In genomic region chr1:225462714-225463574, GRCh38 we compare ENCODE assay signal across 9 cellular contexts. TPM values are rescaled to one million over a fixed set of nuclear protein-coding genes. Genes with fewer than 3 reads are reported as not detected.
DNase-seq lines count a peak whose midpoint lies in the region; TF ChIP-seq lines count a peak whose summit lies in the region.
"Had no signal": no experiment of that assay in that cellular context is flagged by ENCODE, and none has a peak within 500 bp of the region (broad histone marks: within the 10 kb centered on the region; RNA-seq: fewer than 3 reads in every experiment).

No MANE protein-coding gene starts in this region.

- peak overlapping the region; percentile 88 for H3K4me2 ChIP-seq in neural cell (ENCODE audit: low read length)

- DNase-seq in NCI-H510A treated with DMSO at 0.1 percent for 48 hours (lab: John Stamatoyannopoulos, UW) (peak; percentile 52), NCI-H510A (lab: John Stamatoyannopoulos, UW) (no peak), NCI-H1436 treated with DMSO at 0.1 percent for 48 hours (lab: John Stamatoyannopoulos, UW) (peak; percentile 66), HEK293T (ENCODE audit: extremely low spot score) (no peak), T-helper 9 cell (no peak), T1000 (lab: John Stamatoyannopoulos, UW) (no peak)
- no peak for DNase-seq in activated T-helper 2 cell treated with anti-CD3 and anti-CD28 coated beads, Interferon-gamma antibody, Interleukin-2, Interleukin-4, amounts not matched to agents 10 μg/mL and 5 μg/mL and 100 μg/mL, durations not matched to agents 14 hours and 24 hours and 36 hours (ENCODE audit: low spot score)

- no peaks in the 10 kb centered on the region for H3K79me2 ChIP-seq in neural cell (replicated peaks; ENCODE audit: insufficient read depth, low read length)

- TF ChIP-seq CTCF in neural cell (IDR thresholded peaks at IDR 0.05; ENCODE audit: poor library complexity, severe bottlenecking), result no peak

- CTCF ChIA-PET in HEK293T (lab: Yijun Ruan, JAX), result interaction anchor here (1.5 kb wide), 1 partner anchor 12 kb away, joined by 6 read pairs; no protein-coding TSS in a partner anchor

- H3K4me3 ChIP-seq in neural cell (ENCODE audit: low read length), result peak overlapping the region; percentile 58
- H3K4me3 ChIP-seq: Peyer's patch had no signal

- intact Hi-C loops in activated T-helper 2 cell treated with anti-CD3 and anti-CD28 coated beads, Interferon-gamma antibody, Interleukin-2, Interleukin-4, amounts not matched to agents 10 μg/mL and 5 μg/mL and 100 μg/mL, durations not matched to agents 14 hours and 24 hours and 36 hours (cut with micrococcal nuclease), result no loop called here

- no peaks in the 10 kb centered on the region for H3K9me3 Mint-ChIP-seq in activated T-helper 2 cell treated with anti-CD3 and anti-CD28 coated beads, Interferon-gamma antibody, Interleukin-2, Interleukin-4, amounts not matched to agents 10 μg/mL and 5 μg/mL and 100 μg/mL, durations not matched to agents 14 hours and 24 hours and 36 hours

- no peaks in the 10 kb centered on the region for H4K20me1 ChIP-seq in neural cell (ENCODE audit: insufficient read depth)

- H3K9ac ChIP-seq in neural cell (ENCODE audit: low read length), result peak overlapping the region; percentile 71

- peak overlapping the region; percentile 90 for H3K27ac ChIP-seq in neural cell (ENCODE audit: low read length)

- no peaks in the 10 kb centered on the region for H3F3A ChIP-seq in neural cell (ENCODE audit: insufficient read depth, low read length, poor library complexity, severe bottlenecking)

- POLR2A ChIA-PET in HEK293T (lab: Yijun Ruan, JAX), result no interaction called here

- no peaks in the 10 kb centered on the region for H3K27me3 Mint-ChIP-seq in activated T-helper 2 cell treated with anti-CD3 and anti-CD28 coated beads, Interferon-gamma antibody, Interleukin-2, Interleukin-4, amounts not matched to agents 10 μg/mL and 5 μg/mL and 100 μg/mL, durations not matched to agents 14 hours and 24 hours and 36 hours (ENCODE audit: low read depth)

- H3K4me3 Mint-ChIP-seq in activated T-helper 2 cell treated with anti-CD3 and anti-CD28 coated beads, Interferon-gamma antibody, Interleukin-2, Interleukin-4, amounts not matched to agents 10 μg/mL and 5 μg/mL and 100 μg/mL, durations not matched to agents 14 hours and 24 hours and 36 hours (ENCODE audit: low read depth), result no peak overlapping the region

- H3K27me3 ChIP-seq in neural cell (ENCODE audit: insufficient read depth, low read depth, low read length), result no peaks in the 10 kb centered on the region
- H3K27me3 ChIP-seq: Peyer's patch had no signal

- H3K9me2 ChIP-seq in neural cell (ENCODE audit: insufficient read depth, low read length), result no peaks in the 10 kb centered on the region

- no peaks in the 10 kb centered on the region for H3K9me3 ChIP-seq in neural cell (ENCODE audit: low read length)
- H3K9me3 ChIP-seq: Peyer's patch had no signal

- TF ChIP-seq EP300 in neural cell (conservative IDR thresholded peaks at IDR 0.05; ENCODE audit: poor library complexity, severe bottlenecking), result peak; percentile 79

- peak overlapping the region; percentile 85 for H2AFZ ChIP-seq in neural cell (ENCODE audit: low read depth, low read length)

- peak; percentile 23 for TF ChIP-seq RAD21 in neural cell (conservative IDR thresholded peaks at IDR 0.05)

- peak overlapping the region; percentile 17 for H3K27ac Mint-ChIP-seq in activated T-helper 2 cell treated with anti-CD3 and anti-CD28 coated beads, Interferon-gamma antibody, Interleukin-2, Interleukin-4, amounts not matched to agents 10 μg/mL and 5 μg/mL and 100 μg/mL, durations not matched to agents 14 hours and 24 hours and 36 hours

- H3K4me1 Mint-ChIP-seq in activated T-helper 2 cell treated with anti-CD3 and anti-CD28 coated beads, Interferon-gamma antibody, Interleukin-2, Interleukin-4, amounts not matched to agents 10 μg/mL and 5 μg/mL and 100 μg/mL, durations not matched to agents 14 hours and 24 hours and 36 hours (ENCODE audit: low read depth), result peaks cover 55% of the 10 kb centered on the region

- H3K36me3 ChIP-seq in neural cell (ENCODE audit: insufficient read depth, low read length), result no peaks in the 10 kb centered on the region
- H3K36me3 ChIP-seq: Peyer's patch had no signal

- no peaks in the 10 kb centered on the region for H3K36me3 Mint-ChIP-seq in activated T-helper 2 cell treated with anti-CD3 and anti-CD28 coated beads, Interferon-gamma antibody, Interleukin-2, Interleukin-4, amounts not matched to agents 10 μg/mL and 5 μg/mL and 100 μg/mL, durations not matched to agents 14 hours and 24 hours and 36 hours (ENCODE audit: low read depth)

TF ChIP-seq in neural cell, 6 proteins besides CTCF, POLR2A, EP300 and RAD21:
- TF ChIP-seq MXI1 (conservative IDR thresholded peaks at IDR 0.05; ENCODE audit: poor library complexity, severe bottlenecking), result peak; percentile 40
- no peak for TF ChIP-seq SMC3 (conservative IDR thresholded peaks at IDR 0.05; ENCODE audit: poor library complexity)
- TF ChIP-seq POLR2AphosphoS5 (IDR thresholded peaks at IDR 0.05), result peak; percentile 87
- TF ChIP-seq TAF1 (IDR thresholded peaks at IDR 0.05; ENCODE audit: low read depth), result peak; percentile 48
- no peak for TF ChIP-seq EZH2 (IDR thresholded peaks at IDR 0.05; ENCODE audit: borderline replicate concordance, insufficient read depth, low read length, poor library complexity, severe bottlenecking)
- TF ChIP-seq REST (IDR thresholded peaks at IDR 0.05; ENCODE audit: borderline replicate concordance), result peak; percentile 65

TF ChIP-seq in HEK293T, 16 proteins besides CTCF, POLR2A, EP300 and RAD21:
- TF ChIP-seq ELF4 (IDR thresholded peaks at IDR 0.05) (no peak), SP1 (IDR thresholded peaks at IDR 0.05) (no peak), HDGF (IDR thresholded peaks at IDR 0.05; ENCODE audit: borderline replicate concordance) (no peak), SUZ12 (IDR thresholded peaks at IDR 0.05) (no peak), ZNF384 (IDR thresholded peaks at IDR 0.05) (no peak), TARDBP (IDR thresholded peaks at IDR 0.05) (no peak), ARNT (IDR thresholded peaks at IDR 0.05) (no peak), BHLHE40 (IDR thresholded peaks at IDR 0.05; ENCODE audit: borderline replicate concordance) (no peak), CTBP1 (IDR thresholded peaks at IDR 0.05; ENCODE audit: borderline replicate concordance) (no peak), NFRKB (IDR thresholded peaks at IDR 0.05) (no peak), FOXM1 (IDR thresholded peaks at IDR 0.05; ENCODE audit: borderline replicate concordance) (no peak), LEF1 (IDR thresholded peaks at IDR 0.05; ENCODE audit: borderline replicate concordance) (no peak), FOXA1 (IDR thresholded peaks at IDR 0.05) (no peak), L3MBTL2 (conservative IDR thresholded peaks at IDR 0.05) (no peak), PKNOX1 (IDR thresholded peaks at IDR 0.05) (no peak)

RNA-seq across cellular contexts. Expression of gene LBR, which starts 35.1 kb away (rescaled TPM):
- 187 and 191 TPM in 2 replicates for total RNA-seq in activated T-helper 2 cell treated with anti-CD3 and anti-CD28 coated beads, Interferon-gamma antibody, Interleukin-2, Interleukin-4, amounts not matched to agents 10 μg/mL and 5 μg/mL and 100 μg/mL, durations not matched to agents 14 hours and 24 hours and 36 hours
- polyA plus RNA-seq in neural cell, result 143 and 156 TPM in 2 replicates
- 163 and 173 TPM in 2 replicates for polyA minus RNA-seq in neural cell

Comparison
In these comparisons a context has a peak if more than half of its experiments do, and no peak if none do; other contexts are left out.
1. DNase-seq: peak in NCI-H510A treated with DMSO at 0.1 percent for 48 hours (single experiment) and NCI-H1436 treated with DMSO at 0.1 percent for 48 hours (single experiment); none in NCI-H510A (single experiment), activated T-helper 2 cell treated with anti-CD3 and anti-CD28 coated beads, Interferon-gamma antibody, Interleukin-2, Interleukin-4, amounts not matched to agents 10 μg/mL and 5 μg/mL and 100 μg/mL, durations not matched to agents 14 hours and 24 hours and 36 hours (single experiment), HEK293T (single experiment), T-helper 9 cell (single experiment) and T1000 (single experiment).